In genomic region chr7:139094596-139094995, GRCh38 we compare ENCODE assay signal across 8 cellular contexts. TPM values are rescaled to one million over a fixed set of nuclear protein-coding genes. Genes with fewer than 3 reads are reported as not detected.
DNase-seq lines count a peak whose midpoint lies in the region; ATAC-seq and TF ChIP-seq lines count a peak whose summit lies in the region.

No MANE protein-coding gene starts in this region.

- ATAC-seq in GM19455 (IDR thresholded peaks at IDR 0.05; ENCODE audit: unreplicated experiment) (peak; percentile 13), GM19397 (IDR thresholded peaks at IDR 0.05; ENCODE audit: unreplicated experiment) (no peak)
- ATAC-seq in effector memory CD8-positive, alpha-beta T cell (replicated peaks) = peak; percentile 5

- H3K27me3 Mint-ChIP-seq in effector memory CD8-positive, alpha-beta T cell = no peaks in the 10 kb centered on the region

- TF ChIP-seq CTCF in LNCaP clone FGC (IDR thresholded peaks at IDR 0.05; ENCODE audit: control insufficient read depth, extremely low read depth, insufficient read depth) (no peak), dorsolateral prefrontal cortex (IDR thresholded peaks at IDR 0.05 in 54 of 56, conservative IDR thresholded peaks at IDR 0.05 in 2 of 56; ENCODE audit: low read depth in 1 of 56, partially characterized antibody in 56 of 56) (no peak)

- DNase-seq in LNCaP clone FGC (ENCODE audit: low read depth) = no peak
- no peak for DNase-seq in effector memory CD8-positive, alpha-beta T cell
- DNase-seq in retina = peak; percentile 26
- DNase-seq in SK-N-DZ (ENCODE audit: low spot score) = no peak
- DNase-seq in dorsolateral prefrontal cortex = no peak
- no peak for DNase-seq in iPS-NIHi7 (ENCODE audit: extremely low spot score)

- peak overlapping the region in 4 of 59 donors; percentile 3 to 36 (median 22) for H3K27ac ChIP-seq in dorsolateral prefrontal cortex

- peak overlapping the region; percentile 82 to 89 for H3K27ac Mint-ChIP-seq in effector memory CD8-positive, alpha-beta T cell

- H3K27me3 ChIP-seq in dorsolateral prefrontal cortex = no peaks in the 10 kb centered on the region

- H3K4me3 Mint-ChIP-seq in effector memory CD8-positive, alpha-beta T cell = peak overlapping the region; percentile 85 to 95

- H3K4me3 ChIP-seq in LNCaP clone FGC (ENCODE audit: low read depth, low read length) = peak overlapping the region; percentile 17; the same call in 1 of the 2 replicates
- H3K4me3 ChIP-seq in dorsolateral prefrontal cortex = peak overlapping the region in 1 of 59 donors; percentile 9

- intact Hi-C loops in dorsolateral prefrontal cortex (cut with DNase I) = no loop called here

- H3K4me1 Mint-ChIP-seq in effector memory CD8-positive, alpha-beta T cell (ENCODE audit: low read depth in 2 of 2) = peaks cover 63 to 70% of the 10 kb centered on the region in 2 donors

- no peaks in the 10 kb centered on the region for H3K9me3 Mint-ChIP-seq in effector memory CD8-positive, alpha-beta T cell

- H3K36me3 Mint-ChIP-seq in effector memory CD8-positive, alpha-beta T cell (ENCODE audit: insufficient read depth) = peaks cover 92% of the 10 kb centered on the region

RNA-seq across cellular contexts. Expression of gene ZC3HAV1, which starts 14.9 kb away (rescaled TPM):
- polyA plus RNA-seq in SK-N-DZ (2014; cell fraction: cytosol; rRNA removed) = 8.4 and 11.7 TPM in 2 replicates
- polyA plus RNA-seq in SK-N-DZ (2014; cell fraction: nucleus; rRNA removed) = 2.2 and 3.5 TPM in 2 replicates
- total RNA-seq in dorsolateral prefrontal cortex = 10 to 100 TPM in 72 of 120 experiments, 1 to 10 TPM in 48; 5.8 to 24.9 (median 10.3) TPM

RNA-seq across cellular contexts. Expression of gene ZC3HAV1L, which starts 58.8 kb away (rescaled TPM):
- 16.7 and 21.1 TPM in 2 replicates for polyA plus RNA-seq in SK-N-DZ (2014; cell fraction: cytosol; rRNA removed)
- 6.6 and 11.7 TPM in 2 replicates for polyA plus RNA-seq in SK-N-DZ (2014; cell fraction: nucleus; rRNA removed)
- 1 to 10 TPM; 1.5 to 6.0 (median 3.0) TPM for total RNA-seq in dorsolateral prefrontal cortex
